In genomic region chr10:11197854-11198253, GRCh38 we compare ENCODE assay signal across 14 cellular contexts.
A peak's percentile ranks its signal among the peaks of the same experiment; 100 is the strongest.
DNase-seq lines count a peak whose midpoint lies in the region; ATAC-seq lines count a peak whose summit lies in the region.
"Had no signal": no experiment of that assay in that cellular context is flagged by ENCODE, and none has a peak within 500 bp of the region (broad histone marks: within the 10 kb centered on the region; RNA-seq: fewer than 3 reads in every experiment).

No MANE protein-coding gene starts in this region.

- no peaks in the 10 kb centered on the region for H3K27me3 Mint-ChIP-seq in activated naive CD4-positive, alpha-beta T cell treated with anti-CD3 and anti-CD28 coated beads, Interleukin-2, amount 10 ng/mL, durations not matched to agents 7 days and 5 days
- no peaks in the 10 kb centered on the region for H3K27me3 Mint-ChIP-seq in effector memory CD8-positive, alpha-beta T cell
- H3K27me3 Mint-ChIP-seq in stimulated activated naive B cell treated with anti-CD40 and anti-IgM and Interleukin-4, amounts not matched to agents 10 μg/mL and 1 μg/mL and 100 μg/mL, for 72 hours: no peaks in the 10 kb centered on the region

- no peaks in the 10 kb centered on the region for H3K9me3 Mint-ChIP-seq in activated naive CD4-positive, alpha-beta T cell treated with anti-CD3 and anti-CD28 coated beads, Interleukin-2, amount 50 U/mL, for 72 hours
- H3K9me3 Mint-ChIP-seq in activated naive CD4-positive, alpha-beta T cell treated with anti-CD3 and anti-CD28 coated beads, Interleukin-2, amount 10 ng/mL, durations not matched to agents 7 days and 5 days: peaks cover 2% of the 10 kb centered on the region
- no peaks in the 10 kb centered on the region for H3K9me3 Mint-ChIP-seq in effector memory CD8-positive, alpha-beta T cell
- H3K9me3 Mint-ChIP-seq in stimulated activated naive B cell treated with anti-CD40 and anti-IgM and Interleukin-4, amounts not matched to agents 10 μg/mL and 1 μg/mL and 100 μg/mL, for 72 hours: peaks cover 2 to 4% of the 10 kb centered on the region in 2 donors

- no peak overlapping the region for H3K4me3 Mint-ChIP-seq in activated naive CD4-positive, alpha-beta T cell treated with anti-CD3 and anti-CD28 coated beads, Interleukin-2, amount 10 ng/mL, durations not matched to agents 7 days and 5 days
- H3K4me3 Mint-ChIP-seq in effector memory CD8-positive, alpha-beta T cell: peak overlapping the region; percentile 72 to 80
- H3K4me3 Mint-ChIP-seq in stimulated activated naive B cell treated with anti-CD40 and anti-IgM and Interleukin-4, amounts not matched to agents 10 μg/mL and 1 μg/mL and 100 μg/mL, for 72 hours: peak overlapping the region; percentile 53 to 59
- H3K4me3 Mint-ChIP-seq: T-helper 1 cell treated with Interleukin-12 subunit alpha and Interleukin-12 subunit beta and Interleukin-4 antibody, amounts not matched to agents 30 μg/mL and 1 μg/mL, for 36 hours had no signal

- CTCF ChIA-PET in activated naive CD4-positive, alpha-beta T cell treated with anti-CD3 and anti-CD28 coated beads, Interleukin-2, amount 10 ng/mL, durations not matched to agents 7 days and 5 days (lab: Charles Lee): interaction anchor here (1.0 kb wide), 1 partner anchor 64 kb away, joined by 3 read pairs; no protein-coding TSS in a partner anchor

- peaks cover 33 to 86% of the 10 kb centered on the region in 2 donors for H3K36me3 Mint-ChIP-seq in activated naive CD4-positive, alpha-beta T cell treated with anti-CD3 and anti-CD28 coated beads, Interleukin-2, amount 50 U/mL, for 72 hours
- peaks cover 91% of the 10 kb centered on the region for H3K36me3 Mint-ChIP-seq in activated naive CD4-positive, alpha-beta T cell treated with anti-CD3 and anti-CD28 coated beads, Interleukin-2, amount 10 ng/mL, durations not matched to agents 7 days and 5 days
- H3K36me3 Mint-ChIP-seq in effector memory CD8-positive, alpha-beta T cell (ENCODE audit: insufficient read depth): peaks cover 97% of the 10 kb centered on the region
- H3K36me3 Mint-ChIP-seq in stimulated activated naive B cell treated with anti-CD40 and anti-IgM and Interleukin-4, amounts not matched to agents 10 μg/mL and 1 μg/mL and 100 μg/mL, for 72 hours: peaks cover 75 to 91% of the 10 kb centered on the region in 2 donors

- H3K4me1 Mint-ChIP-seq in activated naive CD4-positive, alpha-beta T cell treated with anti-CD3 and anti-CD28 coated beads, Interleukin-2, amount 10 ng/mL, durations not matched to agents 7 days and 5 days: peaks cover 90% of the 10 kb centered on the region
- H3K4me1 Mint-ChIP-seq in effector memory CD8-positive, alpha-beta T cell (ENCODE audit: low read depth in 2 of 2): peaks cover 91 to 96% of the 10 kb centered on the region in 2 donors
- peaks cover 77 to 95% of the 10 kb centered on the region in 2 donors for H3K4me1 Mint-ChIP-seq in stimulated activated naive B cell treated with anti-CD40 and anti-IgM and Interleukin-4, amounts not matched to agents 10 μg/mL and 1 μg/mL and 100 μg/mL, for 72 hours

- H3K27ac Mint-ChIP-seq in activated naive CD4-positive, alpha-beta T cell treated with anti-CD3 and anti-CD28 coated beads, Interleukin-2, amount 50 U/mL, for 72 hours: peak overlapping the region; percentile 4 to 93
- H3K27ac Mint-ChIP-seq in activated naive CD4-positive, alpha-beta T cell treated with anti-CD3 and anti-CD28 coated beads, Interleukin-2, amount 10 ng/mL, durations not matched to agents 7 days and 5 days: no peak overlapping the region
- H3K27ac Mint-ChIP-seq in effector memory CD8-positive, alpha-beta T cell: peak overlapping the region; percentile 95 to 97
- peak overlapping the region; percentile 98 for H3K27ac Mint-ChIP-seq in stimulated activated naive B cell treated with anti-CD40 and anti-IgM and Interleukin-4, amounts not matched to agents 10 μg/mL and 1 μg/mL and 100 μg/mL, for 72 hours

- no peak for DNase-seq in activated naive CD4-positive, alpha-beta T cell treated with anti-CD3 and anti-CD28 coated beads, Interleukin-2, amount 50 U/mL, for 72 hours (ENCODE audit: low spot score in 2 of 2)
- no peak for DNase-seq in activated naive CD4-positive, alpha-beta T cell treated with anti-CD3 and anti-CD28 coated beads, Interleukin-2, amount 10 ng/mL, durations not matched to agents 7 days and 5 days
- peak; percentile 53 for DNase-seq in RPMI7951 (ENCODE audit: low read depth)
- DNase-seq in effector memory CD8-positive, alpha-beta T cell: no peak
- no peak for DNase-seq in stimulated activated naive B cell treated with anti-CD40 and anti-IgM and Interleukin-4, amounts not matched to agents 10 μg/mL and 1 μg/mL and 100 μg/mL, for 72 hours
- no peak for DNase-seq in C1 segment of cervical spinal cord (lab: John Stamatoyannopoulos, UW)
- DNase-seq in RKO (ENCODE audit: low spot score): no peak
- DNase-seq: activated CD4-positive, alpha-beta T cell treated with anti-CD3 and anti-CD28 coated beads for 4 hours; activated gamma-delta T cell treated with Interleukin-2 at 50 U/mL for 16 hours; NCI-H1092; NCI-H446 treated with DMSO at 0.1 percent for 48 hours had no signal

- ATAC-seq in activated naive CD4-positive, alpha-beta T cell treated with anti-CD3 and anti-CD28 coated beads, Interleukin-2, amount 50 U/mL, for 72 hours: no peak
- ATAC-seq in effector memory CD8-positive, alpha-beta T cell (replicated peaks): no peak
- no peak for ATAC-seq in stimulated activated naive B cell treated with anti-CD40 and anti-IgM and Interleukin-4, amounts not matched to agents 10 μg/mL and 1 μg/mL and 100 μg/mL, for 72 hours (replicated peaks)
- no peak for ATAC-seq in GM19324 (IDR thresholded peaks at IDR 0.05; ENCODE audit: low FRiP score, unreplicated experiment)
- ATAC-seq: Panc1 had no signal
